8 cellular contexts compared by ENCODE assay signal in genomic region chr19:53102701-53103140, GRCh38. TPM values are rescaled to one million over a fixed set of nuclear protein-coding genes. Genes with fewer than 3 reads are reported as not detected.
DNase-seq lines count a peak whose midpoint lies in the region; ATAC-seq, FAIRE-seq and TF ChIP-seq lines count a peak whose summit lies in the region.

No MANE protein-coding gene starts in this region.

- FAIRE-seq in endothelial cell of umbilical vein (lab: Jason Lieb, UNC) = no peak

- H3K36me3 ChIP-seq in HUES64 (ENCODE audit: insufficient read depth, low read length) = peaks cover 15% of the 10 kb centered on the region
- peaks cover 0 to 2% of the 10 kb centered on the region in 2 experiments for H3K36me3 ChIP-seq in endothelial cell of umbilical vein (ENCODE audit: control insufficient read depth in 2 of 2, extremely low read depth in 1 of 2, insufficient read depth in 2 of 2, low read length in 2 of 2)
- peaks cover 18% of the 10 kb centered on the region for H3K36me3 ChIP-seq in muscle layer of colon (ENCODE audit: insufficient read depth, low read length)

- H3K9me1 ChIP-seq in endothelial cell of umbilical vein (replicated peaks; ENCODE audit: control insufficient read depth, extremely low read depth, insufficient read depth, low read length) = no peaks in the 10 kb centered on the region

- H3K36me3 Mint-ChIP-seq in activated CD4-positive, alpha-beta T cell treated with anti-CD3 and anti-CD28 coated beads, Interleukin-2, amount 10 ng/mL, durations not matched to agents 7 days and 5 days (ENCODE audit: low read depth) = peaks cover 40% of the 10 kb centered on the region

- intact Hi-C loops in endothelial cell of umbilical vein (cut with micrococcal nuclease) = loop anchor here (1.0 to 5.0 kb wide), 7 partner anchors 15 to 230 kb away; partner anchors contain the start of genes ZNF320, ZNF347, ZNF677 and ZNF845

- BruUV-seq in endothelial cell of umbilical vein (replicated peaks; lab: Mats Ljungman, UMichigan) = TSS peak; percentile 84

- H3K9me3 Mint-ChIP-seq in activated CD4-positive, alpha-beta T cell treated with anti-CD3 and anti-CD28 coated beads, Interleukin-2, amount 10 ng/mL, durations not matched to agents 7 days and 5 days = peaks cover 32% of the 10 kb centered on the region

- CTCF ChIA-PET in activated CD4-positive, alpha-beta T cell treated with anti-CD3 and anti-CD28 coated beads, Interleukin-2, amount 10 ng/mL, durations not matched to agents 7 days and 5 days (lab: Charles Lee) = no interaction called here
- CTCF ChIA-PET in endothelial cell of umbilical vein (lab: Charles Lee) = interaction anchor here (2.2 kb wide), 1 partner anchor 26 kb away, joined by 12 read pairs; no protein-coding TSS in a partner anchor

- dilution Hi-C loops in endothelial cell of umbilical vein (cut with MboI; ENCODE audit: extremely low pct_ligation_motif_present, low sequenced_read_pairs) = no loop called here

- DNase-seq in Ammon's horn (ENCODE audit: low spot score) (peak; percentile 32), endothelial cell of umbilical vein (ENCODE audit: low read depth, low spot score) (peak; percentile 47), substantia nigra (lab: John Stamatoyannopoulos, UW) (peak in 16 of 49 donors; percentile 14 to 55 (median 40)), NCI-H1048 (lab: John Stamatoyannopoulos, UW) (no peak)
- DNase-seq in activated CD4-positive, alpha-beta T cell treated with anti-CD3 and anti-CD28 coated beads, Interleukin-2, amount 10 ng/mL, durations not matched to agents 7 days and 5 days = peak; percentile 55

- TF ChIP-seq CTCF in endothelial cell of umbilical vein (IDR thresholded peaks at IDR 0.05; ENCODE audit: extremely low read depth in 1 of 2, insufficient read depth in 1 of 2, low read depth in 1 of 2, low read length in 2 of 2) = no peak

- no peaks in the 10 kb centered on the region for H3K27me3 Mint-ChIP-seq in activated CD4-positive, alpha-beta T cell treated with anti-CD3 and anti-CD28 coated beads, Interleukin-2, amount 10 ng/mL, durations not matched to agents 7 days and 5 days

- peaks cover 22% of the 10 kb centered on the region for H3K79me2 ChIP-seq in endothelial cell of umbilical vein (ENCODE audit: control insufficient read depth, insufficient read depth, low read length)

- POLR2A ChIA-PET in activated CD4-positive, alpha-beta T cell treated with anti-CD3 and anti-CD28 coated beads, Interleukin-2, amount 10 ng/mL, durations not matched to agents 7 days and 5 days (lab: Charles Lee) = no interaction called here
- POLR2A ChIA-PET in endothelial cell of umbilical vein (lab: Charles Lee) = interaction anchor here (1.1 kb wide), 1 partner anchor 14 kb away, joined by 3 read pairs; no protein-coding TSS in a partner anchor

- H3K4me3 Mint-ChIP-seq in activated CD4-positive, alpha-beta T cell treated with anti-CD3 and anti-CD28 coated beads, Interleukin-2, amount 10 ng/mL, durations not matched to agents 7 days and 5 days = peak overlapping the region; percentile 84

- H3K4me1 Mint-ChIP-seq in activated CD4-positive, alpha-beta T cell treated with anti-CD3 and anti-CD28 coated beads, Interleukin-2, amount 10 ng/mL, durations not matched to agents 7 days and 5 days = peaks cover 35% of the 10 kb centered on the region

- H4K20me1 ChIP-seq in endothelial cell of umbilical vein (replicated peaks; ENCODE audit: control insufficient read depth, extremely low read depth, insufficient read depth, low read length) = no peaks in the 10 kb centered on the region

- no peak for TF ChIP-seq POLR2A in endothelial cell of umbilical vein (IDR thresholded peaks at IDR 0.05; ENCODE audit: low read depth, low read length)

- no peaks in the 10 kb centered on the region for H3K27me3 ChIP-seq in HUES64 (ENCODE audit: insufficient read depth, low read length)
- H3K27me3 ChIP-seq in endothelial cell of umbilical vein (ENCODE audit: control insufficient read depth in 2 of 2, insufficient read depth in 2 of 2, low read length in 2 of 2) = no peaks in the 10 kb centered on the region
- H3K27me3 ChIP-seq in muscle layer of colon (ENCODE audit: control insufficient read depth in 1 of 2, insufficient read depth in 2 of 2, low read length in 2 of 2) = no peaks in the 10 kb centered on the region

- peak overlapping the region; percentile 54 for H3K27ac ChIP-seq in HUES64 (ENCODE audit: low read depth, low read length)
- peak overlapping the region; percentile 94 for H3K27ac ChIP-seq in endothelial cell of umbilical vein (ENCODE audit: insufficient read depth, low read depth, low read length)
- H3K27ac ChIP-seq in muscle layer of colon (ENCODE audit: low read depth, low read length) = peak overlapping the region; percentile 84
- H3K27ac ChIP-seq in substantia nigra (ENCODE audit: low read depth, low read length, poor library complexity, severe bottlenecking) = peak overlapping the region; percentile 85

- H3K4me3 ChIP-seq in HUES64 (ENCODE audit: low read length) (peak overlapping the region; percentile 98), endothelial cell of umbilical vein (replicated peaks in 1 of 3; ENCODE audit: insufficient read depth in 1 of 3, low read depth in 1 of 3, low read length in 3 of 3) (peak overlapping the region; percentile 55 to 93 (median 90)), muscle layer of colon (ENCODE audit: low read depth in 1 of 2, low read length in 2 of 2) (peak overlapping the region; percentile 75 to 91)

- peak overlapping the region; percentile 83 for H2AFZ ChIP-seq in endothelial cell of umbilical vein (ENCODE audit: low read depth, low read length)

- WGBS in HUES64 = under 1% methylated on average over 28 of the region's 28 CpGs

- H3K9ac ChIP-seq in HUES64 (ENCODE audit: low read depth, low read length) = peak overlapping the region; percentile 79
- peak overlapping the region; percentile 99 for H3K9ac ChIP-seq in endothelial cell of umbilical vein (replicated peaks; ENCODE audit: extremely low read depth, insufficient read depth, low read length)
- peak overlapping the region; percentile 61 for H3K9ac ChIP-seq in muscle layer of colon (ENCODE audit: low read length)

- peaks cover 11% of the 10 kb centered on the region; the same call in 1 of the 2 replicates for H3K4me1 ChIP-seq in HUES64 (ENCODE audit: insufficient read depth, low read length)
- H3K4me1 ChIP-seq in endothelial cell of umbilical vein (ENCODE audit: control insufficient read depth, extremely low read depth, insufficient read depth, low read length) = peaks cover 11% of the 10 kb centered on the region
- peaks cover 12% of the 10 kb centered on the region for H3K4me1 ChIP-seq in muscle layer of colon (ENCODE audit: insufficient read depth, low read length)

- H3K9me3 ChIP-seq in HUES64 (ENCODE audit: insufficient read depth, low read depth, low read length) (no peaks in the 10 kb centered on the region), endothelial cell of umbilical vein (replicated peaks; ENCODE audit: control insufficient read depth, insufficient read depth, low read length) (no peaks in the 10 kb centered on the region), muscle layer of colon (ENCODE audit: low read length) (no peaks in the 10 kb centered on the region)

- H3K27ac Mint-ChIP-seq in activated CD4-positive, alpha-beta T cell treated with anti-CD3 and anti-CD28 coated beads, Interleukin-2, amount 10 ng/mL, durations not matched to agents 7 days and 5 days = peak overlapping the region; percentile 93

- peak overlapping the region; percentile 85 for H3K4me2 ChIP-seq in endothelial cell of umbilical vein (ENCODE audit: insufficient read depth, low read length)

- peak; percentile 34 for ATAC-seq in GM19395 (IDR thresholded peaks at IDR 0.05; ENCODE audit: unreplicated experiment)

RNA-seq across cellular contexts. Expression of gene ZNF160, which starts 0.5 kb away (rescaled TPM):
- polyA plus RNA-seq in HUES64 (2013, experiment 1 of 2) = 19.3 TPM
- 23.2 TPM for polyA plus RNA-seq in HUES64 (2013, experiment 2 of 2)
- total RNA-seq in activated CD4-positive, alpha-beta T cell treated with anti-CD3 and anti-CD28 coated beads, Interleukin-2, amount 10 ng/mL, durations not matched to agents 7 days and 5 days = 10 to 100 TPM; 40.2 to 42.9 TPM
- 16.4 and 19.7 TPM in 2 replicates for total RNA-seq in endothelial cell of umbilical vein
- polyA plus RNA-seq in endothelial cell of umbilical vein = 11.3 and 12.7 TPM in 2 replicates
- polyA plus RNA-seq in endothelial cell of umbilical vein (2011; cell fraction: cytosol; rRNA removed) = 5.5 and 7.4 TPM in 2 replicates
- polyA plus RNA-seq in endothelial cell of umbilical vein (2011; cell fraction: nucleus; rRNA removed) = 41.5 and 48.5 TPM in 2 replicates
- polyA plus RNA-seq in endothelial cell of umbilical vein (2012) = 9.7 and 10.2 TPM in 2 replicates
- 18.4 and 23.5 TPM in 2 replicates for polyA minus RNA-seq in endothelial cell of umbilical vein
- 5.2 TPM for polyA minus RNA-seq in endothelial cell of umbilical vein (2011; cell fraction: cytosol; rRNA and poly(A)+ RNA removed)
- 39.6 and 44.2 TPM in 2 replicates for polyA minus RNA-seq in endothelial cell of umbilical vein (2011; cell fraction: nucleus; rRNA and poly(A)+ RNA removed)

RNA-seq across cellular contexts. Expression of gene ZNF415, which starts 30.0 kb away (rescaled TPM):
- polyA plus RNA-seq in HUES64 (2013, experiment 1 of 2) = 6.0 TPM
- 7.4 TPM for polyA plus RNA-seq in HUES64 (2013, experiment 2 of 2)
- total RNA-seq in activated CD4-positive, alpha-beta T cell treated with anti-CD3 and anti-CD28 coated beads, Interleukin-2, amount 10 ng/mL, durations not matched to agents 7 days and 5 days = 1 to 10 TPM; 1.3 to 1.9 TPM
- 0.69 TPM in 1 of 2 replicates, not detected in the other for total RNA-seq in endothelial cell of umbilical vein
- polyA plus RNA-seq in endothelial cell of umbilical vein = 0.30 and 0.48 TPM in 2 replicates
- polyA plus RNA-seq in endothelial cell of umbilical vein (2011; cell fraction: cytosol; rRNA removed) = 0.38 and 0.53 TPM in 2 replicates
- 0.41 and 0.55 TPM in 2 replicates for polyA plus RNA-seq in endothelial cell of umbilical vein (2011; cell fraction: nucleus; rRNA removed)
- 0.30 and 0.40 TPM in 2 replicates for polyA plus RNA-seq in endothelial cell of umbilical vein (2012)
- 1.0 TPM in 1 of 2 replicates, not detected in the other for polyA minus RNA-seq in endothelial cell of umbilical vein
- polyA minus RNA-seq in endothelial cell of umbilical vein (2011; cell fraction: cytosol; rRNA and poly(A)+ RNA removed) = not detected
- polyA minus RNA-seq in endothelial cell of umbilical vein (2011; cell fraction: nucleus; rRNA and poly(A)+ RNA removed) = 0.24 and 0.58 TPM in 2 replicates

RNA-seq across cellular contexts. Expression of gene ZNF347, which starts 56.1 kb away (rescaled TPM):
- polyA plus RNA-seq in HUES64 (2013, experiment 1 of 2) = 5.4 TPM
- polyA plus RNA-seq in HUES64 (2013, experiment 2 of 2) = 6.0 TPM
- total RNA-seq in activated CD4-positive, alpha-beta T cell treated with anti-CD3 and anti-CD28 coated beads, Interleukin-2, amount 10 ng/mL, durations not matched to agents 7 days and 5 days = 10 to 100 TPM; 11.7 to 12.3 TPM
- total RNA-seq in endothelial cell of umbilical vein = 6.3 and 6.6 TPM in 2 replicates
- 0.94 and 1.5 TPM in 2 replicates for polyA plus RNA-seq in endothelial cell of umbilical vein
- 1.9 and 2.1 TPM in 2 replicates for polyA plus RNA-seq in endothelial cell of umbilical vein (2011; cell fraction: cytosol; rRNA removed)
- 3.3 and 4.3 TPM in 2 replicates for polyA plus RNA-seq in endothelial cell of umbilical vein (2011; cell fraction: nucleus; rRNA removed)
- polyA plus RNA-seq in endothelial cell of umbilical vein (2012) = 1.9 and 2.5 TPM in 2 replicates
- polyA minus RNA-seq in endothelial cell of umbilical vein = 4.8 and 5.5 TPM in 2 replicates
- not detected for polyA minus RNA-seq in endothelial cell of umbilical vein (2011; cell fraction: cytosol; rRNA and poly(A)+ RNA removed)
- 4.0 and 8.1 TPM in 2 replicates for polyA minus RNA-seq in endothelial cell of umbilical vein (2011; cell fraction: nucleus; rRNA and poly(A)+ RNA removed)

RNA-seq across cellular contexts. Expression of gene ERVV-2, which starts 58.2 kb away (rescaled TPM):
- polyA plus RNA-seq in HUES64 (2013, experiment 1 of 2) = not detected
- polyA plus RNA-seq in HUES64 (2013, experiment 2 of 2) = not detected
- not detected for total RNA-seq in activated CD4-positive, alpha-beta T cell treated with anti-CD3 and anti-CD28 coated beads, Interleukin-2, amount 10 ng/mL, durations not matched to agents 7 days and 5 days
- not detected in 2 replicates for total RNA-seq in endothelial cell of umbilical vein
- not detected in 2 replicates for polyA plus RNA-seq in endothelial cell of umbilical vein
- not detected in 2 replicates for polyA plus RNA-seq in endothelial cell of umbilical vein (2011; cell fraction: cytosol; rRNA removed)
- not detected in 2 replicates for polyA plus RNA-seq in endothelial cell of umbilical vein (2011; cell fraction: nucleus; rRNA removed)
- not detected in 2 replicates for polyA plus RNA-seq in endothelial cell of umbilical vein (2012)
- not detected in 2 replicates for polyA minus RNA-seq in endothelial cell of umbilical vein
- polyA minus RNA-seq in endothelial cell of umbilical vein (2011; cell fraction: cytosol; rRNA and poly(A)+ RNA removed) = not detected
- polyA minus RNA-seq in endothelial cell of umbilical vein (2011; cell fraction: nucleus; rRNA and poly(A)+ RNA removed) = not detected in 2 replicates
